Comparison of ENCODE assay signal across 8 cellular contexts in genomic region chr15:53072077-53072476, GRCh38.
DNase-seq lines count a peak whose midpoint lies in the region; ATAC-seq, FAIRE-seq and TF ChIP-seq lines count a peak whose summit lies in the region.

No MANE protein-coding gene starts in this region.

- no peaks in the 10 kb centered on the region for H3K27me3 Mint-ChIP-seq in CD4-positive, alpha-beta T cell

- no peak for ATAC-seq in CD4-positive, alpha-beta T cell (ENCODE audit: poor library complexity)
- no peak for ATAC-seq in GM21576 (IDR thresholded peaks at IDR 0.05; ENCODE audit: unreplicated experiment)

- H3K18ac ChIP-seq in H1 (ENCODE audit: extremely low read depth, low read length) = no peak overlapping the region

- no peak for TF ChIP-seq CTCF in PC-9 (conservative IDR thresholded peaks at IDR 0.05)
- no peak for TF ChIP-seq CTCF in H1 (IDR thresholded peaks at IDR 0.05; ENCODE audit: control extremely low read depth in 1 of 3, insufficient read depth in 1 of 3, low read depth in 1 of 3, low read length in 3 of 3)
- no peak for TF ChIP-seq CTCF in CD4-positive, alpha-beta T cell (IDR thresholded peaks at IDR 0.05)

- BruUV-seq in PC-9 (replicated peaks; lab: Mats Ljungman, UMichigan) = no TSS peak

- no peaks in the 10 kb centered on the region for H3K36me3 ChIP-seq in PC-9 (ENCODE audit: low read depth)
- H3K36me3 ChIP-seq in H1 (ENCODE audit: control insufficient read depth in 2 of 4, insufficient read depth in 4 of 4, low read length in 3 of 4) = no peaks in the 10 kb centered on the region

- H3K9me3 Mint-ChIP-seq in CD4-positive, alpha-beta T cell = no peaks in the 10 kb centered on the region

- H3K9me3 ChIP-seq in PC-9 (ENCODE audit: insufficient read depth, low read depth) (no peaks in the 10 kb centered on the region), H1 (ENCODE audit: insufficient read depth in 2 of 2, low read depth in 1 of 2, low read length in 1 of 2) (no peaks in the 10 kb centered on the region)
- H3K9me3 ChIP-seq in CD4-positive, alpha-beta T cell (ENCODE audit: control insufficient read depth, low read length) = no peaks in the 10 kb centered on the region

- no peaks in the 10 kb centered on the region for H3K36me3 Mint-ChIP-seq in CD4-positive, alpha-beta T cell (ENCODE audit: low read depth)

- H3K27ac ChIP-seq in PC-9 (no peak overlapping the region), H1 (ENCODE audit: low read depth, low read length) (no peak overlapping the region)
- H3K27ac ChIP-seq in CD4-positive, alpha-beta T cell (ENCODE audit: low read depth, low read length) = no peak overlapping the region

- H2BK20ac ChIP-seq in H1 (ENCODE audit: low read length) = no peak overlapping the region

- no peak overlapping the region for H4K5ac ChIP-seq in H1 (ENCODE audit: insufficient read length, low read depth, low read length)

- H2BK15ac ChIP-seq in H1 (ENCODE audit: low read length) = no peak overlapping the region

- peak; percentile 96 for FAIRE-seq in H1 (lab: Jason Lieb, UNC)

- no peak overlapping the region for H2BK12ac ChIP-seq in H1 (ENCODE audit: low read depth, low read length)

- H3K79me2 ChIP-seq in PC-9 (ENCODE audit: low read depth) (no peaks in the 10 kb centered on the region), H1 (ENCODE audit: control insufficient read depth in 1 of 2, insufficient read depth in 2 of 2, low read length in 2 of 2) (no peaks in the 10 kb centered on the region)

- H4K8ac ChIP-seq in H1 (ENCODE audit: extremely low read depth, insufficient read depth, low read length) = no peak overlapping the region

- no peak overlapping the region for H3K56ac ChIP-seq in H1 (replicated peaks; ENCODE audit: insufficient read length, low read depth, low read length)

- H2BK120ac ChIP-seq in H1 (replicated peaks; ENCODE audit: low read depth, low read length) = no peak overlapping the region

- no peaks in the 10 kb centered on the region for H3K9me2 ChIP-seq in PC-9 (ENCODE audit: insufficient read depth)

- no peak overlapping the region for H3K4me3 Mint-ChIP-seq in CD4-positive, alpha-beta T cell

- no peaks in the 10 kb centered on the region for H3K4me1 Mint-ChIP-seq in CD4-positive, alpha-beta T cell (ENCODE audit: low read depth)

- CTCF ChIA-PET in PC-9 (lab: Charles Lee) = no interaction called here
- CTCF ChIA-PET in H1 (lab: Charles Lee; ENCODE audit: partially characterized antibody) = interaction anchor here (1.2 to 1.7 kb wide), 2 partner anchors 125 to 126 kb away, joined by 3 to 6 read pairs; no protein-coding TSS in a partner anchor
- CTCF ChIA-PET in CD4-positive, alpha-beta T cell (lab: Charles Lee) = no interaction called here

- H3K4me3 ChIP-seq in PC-9 = no peak overlapping the region
- no peak overlapping the region for H3K4me3 ChIP-seq in H1 (ENCODE audit: extremely low read depth in 1 of 4, insufficient read depth in 2 of 4, low read depth in 3 of 4, low read length in 4 of 4)

- H3K79me1 ChIP-seq in H1 (ENCODE audit: low read depth, low read length) = no peaks in the 10 kb centered on the region

- no peaks in the 10 kb centered on the region for H3K4me1 ChIP-seq in PC-9 (replicated peaks; ENCODE audit: insufficient read depth)
- no peaks in the 10 kb centered on the region for H3K4me1 ChIP-seq in H1 (replicated peaks in 1 of 4; ENCODE audit: control insufficient read depth in 3 of 4, insufficient read depth in 4 of 4, low read length in 3 of 4)

- no peaks in the 10 kb centered on the region for H3F3A ChIP-seq in PC-9 (ENCODE audit: insufficient read depth, low read depth)

- H3K14ac ChIP-seq in H1 (ENCODE audit: insufficient read length) = no peak overlapping the region

- no peak overlapping the region for H2AFZ ChIP-seq in PC-9
- H2AFZ ChIP-seq in H1 (ENCODE audit: low read length) = no peak overlapping the region

- no peak overlapping the region for H3K23ac ChIP-seq in H1 (ENCODE audit: insufficient read length)

- intact Hi-C loops in PC-9 (cut with micrococcal nuclease; ENCODE audit: unreplicated experiment) (no loop called here), posterior cingulate gyrus (cut with DNase I) (no loop called here)
- intact Hi-C loops in CD4-positive, alpha-beta T cell (cut with DNase I, micrococcal nuclease) = no loop called here

- POLR2A ChIA-PET in PC-9 (lab: Charles Lee; ENCODE audit: unreplicated experiment) (no interaction called here), H1 (lab: Charles Lee; ENCODE audit: partially characterized antibody) (no interaction called here)
- POLR2A ChIA-PET in CD4-positive, alpha-beta T cell (lab: Charles Lee) = no interaction called here

- peak in 2 of 3 donors; percentile 1 to 11 for DNase-seq in stimulated activated CD4-positive, alpha-beta T cell treated with anti-CD3 and anti-CD28 coated beads, Interleukin-12 subunit alpha, Interleukin-12 subunit beta, amount 100 ng/mL, for 48 hours (ENCODE audit: low read depth in 2 of 3, low spot score in 1 of 3)
- DNase-seq in stimulated activated CD4-positive, alpha-beta T cell treated with anti-CD3 and anti-CD28 coated beads, Interleukin-4, amount 100 ng/mL, for 24 hours = no peak
- peak; percentile 75 to 81 for DNase-seq in PC-9
- peak; percentile 77 to 83 for DNase-seq in H1 (ENCODE audit: low read depth in 1 of 2, low spot score in 2 of 2)
- DNase-seq in posterior cingulate gyrus = peak; percentile 9 to 93 (median 55)
- no peak for DNase-seq in T-helper 9 cell
- DNase-seq in CD4-positive, alpha-beta T cell = no peak

- H3K4me2 ChIP-seq in PC-9 (no peak overlapping the region), H1 (ENCODE audit: insufficient read depth in 1 of 2, low read depth in 2 of 2, low read length in 2 of 2) (no peak overlapping the region)

- no peak overlapping the region for H3K4ac ChIP-seq in H1 (replicated peaks; ENCODE audit: insufficient read length, low read depth, low read length)

- TF ChIP-seq RAD21 in H1 (IDR thresholded peaks at IDR 0.05 in 1 of 2, conservative IDR thresholded peaks at IDR 0.05 in 1 of 2; ENCODE audit: low read depth in 2 of 2, low read length in 2 of 2) = peak; percentile 21 to 45; a peak in 2 of 4 replicates

- 61% methylated on average over 3 of the region's 3 CpGs; no CpG with 5 or more reads in 1 of the 2 experiments for WGBS in H1 (ENCODE audit: extremely low coverage in 1 of 2, insufficient coverage in 1 of 2, insufficient read length in 1 of 2, insufficient replicate concordance in 2 of 2, low coverage in 1 of 2, low lambda C conversion rate in 2 of 2, missing lambda C conversion rate in 1 of 2), 2 experiments

- no peak overlapping the region for H2BK5ac ChIP-seq in H1 (ENCODE audit: low read depth, low read length)

- H3K9ac ChIP-seq in H1 (replicated peaks in 1 of 4; ENCODE audit: extremely low read depth in 1 of 4, low read depth in 3 of 4, low read length in 3 of 4) = no peak overlapping the region

- no peak overlapping the region for H3K27ac Mint-ChIP-seq in CD4-positive, alpha-beta T cell

- TF ChIP-seq EP300 in H1 (IDR thresholded peaks at IDR 0.05; ENCODE audit: borderline replicate concordance in 1 of 2, low read depth in 2 of 2, low read length in 2 of 2) = no peak

- no peak for TF ChIP-seq POLR2A in H1 (IDR thresholded peaks at IDR 0.05; ENCODE audit: control extremely low read depth in 1 of 2, low read depth in 2 of 2, low read length in 2 of 2)

- no peaks in the 10 kb centered on the region for H3K23me2 ChIP-seq in H1 (ENCODE audit: low read depth, low read length)

- no peak overlapping the region for H4K91ac ChIP-seq in H1 (replicated peaks; ENCODE audit: insufficient read length, low read length)

- H2AK5ac ChIP-seq in H1 (ENCODE audit: low read depth, low read length) = no peak overlapping the region

- H3K27me3 ChIP-seq in PC-9 (ENCODE audit: insufficient read depth, low read depth) (no peaks in the 10 kb centered on the region), H1 (replicated peaks in 1 of 4; ENCODE audit: control insufficient read depth in 3 of 4, extremely low read depth in 1 of 4, insufficient read depth in 3 of 4, low read length in 3 of 4) (no peaks in the 10 kb centered on the region)
- no peaks in the 10 kb centered on the region for H3K27me3 ChIP-seq in CD4-positive, alpha-beta T cell (ENCODE audit: control insufficient read depth, insufficient read depth, low read length)

- no peaks in the 10 kb centered on the region for H4K20me1 ChIP-seq in PC-9 (ENCODE audit: insufficient read depth)
- peaks cover 0 to 3% of the 10 kb centered on the region in 2 experiments for H4K20me1 ChIP-seq in H1 (replicated peaks in 1 of 2; ENCODE audit: control insufficient read depth in 1 of 2, insufficient read depth in 2 of 2, low read length in 2 of 2)

TF ChIP-seq in H1, 55 proteins besides CTCF, POLR2A, EP300 and RAD21:
- 0 out of 2 replicates have a peak, but pooled peaks have one; percentile 46 for TF ChIP-seq JUND (IDR thresholded peaks at IDR 0.05; ENCODE audit: low read length)
- TF ChIP-seq PHF8 (conservative IDR thresholded peaks at IDR 0.05; ENCODE audit: low read depth, low read length) = no peak
- no peak for TF ChIP-seq FOSL1 (IDR thresholded peaks at IDR 0.05; ENCODE audit: insufficient read depth, low read depth, low read length)
- 0 out of 2 replicates have a peak, but pooled peaks have one; percentile 27 for TF ChIP-seq TEAD4 (IDR thresholded peaks at IDR 0.05; ENCODE audit: low read depth, low read length)
- peak; percentile 83 to 92; a peak in 3 of 4 replicates for TF ChIP-seq SIN3A (conservative IDR thresholded peaks at IDR 0.05 in 1 of 2, IDR thresholded peaks at IDR 0.05 in 1 of 2; ENCODE audit: low read depth in 1 of 2, low read length in 2 of 2)
TF ChIP-seq in H1: peak in this region for 3.

Comparison
In these comparisons a context has a peak if more than half of its experiments do, and no peak if none do; other contexts are left out.
1. DNase-seq: peak in stimulated activated CD4-positive, alpha-beta T cell treated with anti-CD3 and anti-CD28 coated beads, Interleukin-12 subunit alpha, Interleukin-12 subunit beta, amount 100 ng/mL, for 48 hours (2 of 3), PC-9 (2 of 2), H1 (2 of 2) and posterior cingulate gyrus (10 of 10); none in stimulated activated CD4-positive, alpha-beta T cell treated with anti-CD3 and anti-CD28 coated beads, Interleukin-4, amount 100 ng/mL, for 24 hours (single experiment), T-helper 9 cell (single experiment) and CD4-positive, alpha-beta T cell (0 of 10).